In genomic region chr1:70079546-70079945, GRCh38 we compare ENCODE assay signal across 2 cellular contexts.
TF ChIP-seq lines count a peak whose summit lies in the region.

No MANE protein-coding gene starts in this region.

TF ChIP-seq in HEK293, 187 proteins besides CTCF, POLR2A, EP300 and RAD21 (continued from another document):
- TF ChIP-seq, protein P1, sequence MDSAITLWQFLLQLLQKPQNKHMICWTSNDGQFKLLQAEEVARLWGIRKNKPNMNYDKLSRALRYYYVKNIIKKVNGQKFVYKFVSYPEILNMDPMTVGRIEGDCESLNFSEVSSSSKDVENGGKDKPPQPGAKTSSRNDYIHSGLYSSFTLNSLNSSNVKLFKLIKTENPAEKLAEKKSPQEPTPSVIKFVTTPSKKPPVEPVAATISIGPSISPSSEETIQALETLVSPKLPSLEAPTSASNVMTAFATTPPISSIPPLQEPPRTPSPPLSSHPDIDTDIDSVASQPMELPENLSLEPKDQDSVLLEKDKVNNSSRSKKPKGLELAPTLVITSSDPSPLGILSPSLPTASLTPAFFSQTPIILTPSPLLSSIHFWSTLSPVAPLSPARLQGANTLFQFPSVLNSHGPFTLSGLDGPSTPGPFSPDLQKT (IDR thresholded peaks at IDR 0.05; ENCODE audit: borderline replicate concordance, low read depth, low read length), result no peak
- TF ChIP-seq ZNF768 (tag by site-specific recombination; IDR thresholded peaks at IDR 0.05) (no peak), ZNF169 (tag by site-specific recombination; IDR thresholded peaks at IDR 0.05) (no peak)

TF ChIP-seq in WTC11, 78 proteins besides CTCF, POLR2A, EP300 and RAD21 (continued from another document):
- no peak for TF ChIP-seq CDX4 (CRISPR knock-in tag; IDR thresholded peaks at IDR 0.05; ENCODE audit: borderline replicate concordance)
- no peak for TF ChIP-seq USF1 (CRISPR knock-in tag; IDR thresholded peaks at IDR 0.05)
- TF ChIP-seq E2F5 (CRISPR knock-in tag; IDR thresholded peaks at IDR 0.05), result no peak
- TF ChIP-seq CREB1 (CRISPR knock-in tag; IDR thresholded peaks at IDR 0.05), result no peak
- TF ChIP-seq NFATC4 (CRISPR knock-in tag; IDR thresholded peaks at IDR 0.05), result no peak
- TF ChIP-seq CBFB (CRISPR knock-in tag; IDR thresholded peaks at IDR 0.05; ENCODE audit: low read depth), result no peak
- TF ChIP-seq ZBTB21 (CRISPR knock-in tag; IDR thresholded peaks at IDR 0.05; ENCODE audit: borderline replicate concordance), result no peak
- TF ChIP-seq FOXP4 (CRISPR knock-in tag; IDR thresholded peaks at IDR 0.05), result no peak
- no peak for TF ChIP-seq ZNF121 (CRISPR knock-in tag; IDR thresholded peaks at IDR 0.05)
- TF ChIP-seq ZNF671 (CRISPR knock-in tag; IDR thresholded peaks at IDR 0.05), result no peak
- no peak for TF ChIP-seq TEAD1 (CRISPR knock-in tag; IDR thresholded peaks at IDR 0.05)
- TF ChIP-seq RORB (CRISPR knock-in tag; IDR thresholded peaks at IDR 0.05), result no peak
- no peak for TF ChIP-seq ATF6 (CRISPR knock-in tag; IDR thresholded peaks at IDR 0.05)
TF ChIP-seq in WTC11: peak in this region for 0.
